ENCODE assay signal across 20 cellular contexts in genomic region chr6:3451498-3451897, GRCh38. TPM values are rescaled to one million over a fixed set of nuclear protein-coding genes. Genes with fewer than 3 reads are reported as not detected.
DNase-seq lines count a peak whose midpoint lies in the region; ATAC-seq, FAIRE-seq and TF ChIP-seq lines count a peak whose summit lies in the region.
"Had no signal": no experiment of that assay in that cellular context is flagged by ENCODE, and none has a peak within 500 bp of the region (broad histone marks: within the 10 kb centered on the region; RNA-seq: fewer than 3 reads in every experiment).

No MANE protein-coding gene starts in this region.

- H3F3A ChIP-seq in GM23248 (ENCODE audit: insufficient read depth): no peaks in the 10 kb centered on the region

- in situ Hi-C loops in GM23248 (cut with MboI): loop anchor here (25.0 kb wide), 1 partner anchor 261 kb away; no protein-coding TSS in a partner anchor

- peak overlapping the region; percentile 13; the same call in 1 of the 2 replicates for H3K27ac ChIP-seq in GM23248
- peak overlapping the region; percentile 18; the same call in 1 of the 2 replicates for H3K27ac ChIP-seq in WERI-Rb-1
- no peak overlapping the region for H3K27ac ChIP-seq in CD4-positive, alpha-beta memory T cell (ENCODE audit: low read depth, low read length)
- H3K27ac ChIP-seq: BLaER1 treated with 17β-estradiol and CSF1 and Interleukin-3, amounts not matched to agents 10 nM and 100 nM had no signal

- no peaks in the 10 kb centered on the region for H3K9me3 Mint-ChIP-seq in neural crest cell
- H3K9me3 Mint-ChIP-seq in CD4-positive, alpha-beta memory T cell: peaks cover 0 to 3% (median 0%) of the 10 kb centered on the region in 8 donors

- DNase-seq in GM23248 (peak; percentile 56), WERI-Rb-1 (no peak), fibroblast of gingiva (ENCODE audit: low read depth) (peak; percentile 25), neural crest cell (ENCODE audit: low read depth, low spot score) (no peak), GM12891 (ENCODE audit: insufficient read length, low spot score) (no peak)
- DNase-seq in CD4-positive, alpha-beta memory T cell: no peak
- DNase-seq: Calu3; CD8-positive, alpha-beta T cell; DMS153; H9; KG1; NCI-H1092 treated with DMSO at 0.1 percent for 48 hours; NCI-H146; NCI-H2029 treated with DMSO at 0.1 percent for 48 hours; NCI-H226; NCI-H510A treated with DMSO at 0.1 percent for 48 hours; NCI-H748 treated with DMSO at 0.1 percent for 48 hours had no signal

- intact Hi-C loops in CD4-positive, alpha-beta memory T cell (cut with micrococcal nuclease): loop anchor here (10.0 kb wide), 1 partner anchor 457 kb away; the partner anchor contains the start of gene NQO2

- H3K9me3 ChIP-seq in GM23248 (ENCODE audit: low read depth) (no peaks in the 10 kb centered on the region), WERI-Rb-1 (ENCODE audit: severe bottlenecking) (no peaks in the 10 kb centered on the region)
- H3K9me3 ChIP-seq in CD4-positive, alpha-beta memory T cell (ENCODE audit: control insufficient read depth in 1 of 2, low read length in 2 of 2): no peaks in the 10 kb centered on the region
- H3K9me3 ChIP-seq: BLaER1 treated with 17β-estradiol and CSF1 and Interleukin-3, amounts not matched to agents 10 nM and 100 nM had no signal

- WGBS in GM23248 (ENCODE audit: low coverage in 1 of 2, low lambda C conversion rate in 2 of 2, missing lambda C conversion rate in 2 of 2), 2 experiments: 35 to 42% methylated on average over 6 of the region's 6 CpGs

- peak overlapping the region; percentile 23 for H3K27ac Mint-ChIP-seq in neural crest cell (ENCODE audit: unreplicated experiment)
- peak overlapping the region in 1 of 7 donors; percentile 23 for H3K27ac Mint-ChIP-seq in CD4-positive, alpha-beta memory T cell
- H3K27ac Mint-ChIP-seq: CD8-positive, alpha-beta T cell had no signal

- H3K4me1 ChIP-seq in GM23248 (ENCODE audit: insufficient read depth): peaks cover 35% of the 10 kb centered on the region
- H3K4me1 ChIP-seq in CD4-positive, alpha-beta memory T cell (ENCODE audit: insufficient read depth, low read length): peaks cover 36% of the 10 kb centered on the region

- peaks cover 4% of the 10 kb centered on the region for H3K36me3 Mint-ChIP-seq in neural crest cell (ENCODE audit: low read depth)
- H3K36me3 Mint-ChIP-seq in CD4-positive, alpha-beta memory T cell: peaks cover 0 to 4% of the 10 kb centered on the region in 2 donors
- H3K36me3 Mint-ChIP-seq: CD8-positive, alpha-beta T cell had no signal

- H3K4me3 ChIP-seq in GM23248 (no peak overlapping the region), WERI-Rb-1 (ENCODE audit: low read depth, low read length) (no peak overlapping the region)
- H3K4me3 ChIP-seq in CD4-positive, alpha-beta memory T cell (ENCODE audit: low read length in 2 of 2): no peak overlapping the region
- H3K4me3 ChIP-seq: BLaER1 treated with 17β-estradiol and CSF1 and Interleukin-3, amounts not matched to agents 10 nM and 100 nM had no signal

- FAIRE-seq in GM12891 (lab: Jason Lieb, UNC): no peak

- no peaks in the 10 kb centered on the region for H4K20me1 ChIP-seq in GM23248 (ENCODE audit: insufficient read depth)

- no peaks in the 10 kb centered on the region for H3K27me3 Mint-ChIP-seq in neural crest cell (ENCODE audit: low read depth)
- peaks cover 0 to 3% of the 10 kb centered on the region in 2 donors for H3K27me3 Mint-ChIP-seq in CD4-positive, alpha-beta memory T cell

- H3K9me2 ChIP-seq in GM23248 (ENCODE audit: insufficient read depth): no peaks in the 10 kb centered on the region

- CTCF ChIA-PET in CD4-positive, alpha-beta memory T cell (lab: Charles Lee; ENCODE audit: partially characterized antibody): no interaction called here

- H3K27me3 ChIP-seq in GM23248 (replicated peaks; ENCODE audit: insufficient read depth) (no peaks in the 10 kb centered on the region), WERI-Rb-1 (ENCODE audit: insufficient read depth, low read depth, severe bottlenecking) (no peaks in the 10 kb centered on the region)
- peaks cover 6% of the 10 kb centered on the region for H3K27me3 ChIP-seq in CD4-positive, alpha-beta memory T cell (ENCODE audit: insufficient read depth, low read length)

- peak overlapping the region; percentile 21 for H3K4me2 ChIP-seq in GM23248 (ENCODE audit: unreplicated experiment)
- H3K4me2 ChIP-seq: BLaER1 treated with 17β-estradiol and CSF1 and Interleukin-3, amounts not matched to agents 10 nM and 100 nM had no signal

- no peak for ATAC-seq in GM19351 (IDR thresholded peaks at IDR 0.05; ENCODE audit: unreplicated experiment)
- no peak for ATAC-seq in activated CD4-positive, CD25-positive, alpha-beta regulatory T cell treated with anti-CD3 and anti-CD28 coated beads, Interleukin-2, amount 50 U/mL, for 24 hours
- ATAC-seq: CD8-positive, alpha-beta T cell had no signal

- POLR2A ChIA-PET in CD4-positive, alpha-beta memory T cell (lab: Charles Lee; ENCODE audit: partially characterized antibody): no interaction called here

- H3K4me3 Mint-ChIP-seq in neural crest cell: no peak overlapping the region
- no peak overlapping the region for H3K4me3 Mint-ChIP-seq in CD4-positive, alpha-beta memory T cell
- H3K4me3 Mint-ChIP-seq: CD8-positive, alpha-beta T cell; H9 had no signal

- no peak for TF ChIP-seq POLR2A in GM12891 (IDR thresholded peaks at IDR 0.05; ENCODE audit: low read depth, low read length)

- H3K79me2 ChIP-seq in GM23248 (ENCODE audit: insufficient read depth): peaks cover 78% of the 10 kb centered on the region

- TF ChIP-seq CTCF in WERI-Rb-1 (IDR thresholded peaks at IDR 0.05; ENCODE audit: low read depth, low read length) (no peak), neural crest cell (conservative IDR thresholded peaks at IDR 0.05) (no peak)

- no peaks in the 10 kb centered on the region for H3K36me3 ChIP-seq in GM23248 (ENCODE audit: low read depth)
- H3K36me3 ChIP-seq in WERI-Rb-1: peaks cover 16% of the 10 kb centered on the region
- no peaks in the 10 kb centered on the region for H3K36me3 ChIP-seq in CD4-positive, alpha-beta memory T cell (ENCODE audit: insufficient read depth, low read length)
- H3K36me3 ChIP-seq: BLaER1 treated with 17β-estradiol and CSF1 and Interleukin-3, amounts not matched to agents 10 nM and 100 nM had no signal

- peak overlapping the region; percentile 9 for H2AFZ ChIP-seq in GM23248

- peak overlapping the region; percentile 0; the same call in 1 of the 2 replicates for H3K9ac ChIP-seq in GM23248
- H3K9ac ChIP-seq: BLaER1 treated with 17β-estradiol and CSF1 and Interleukin-3, amounts not matched to agents 10 nM and 100 nM had no signal

- peaks cover 5% of the 10 kb centered on the region for H3K4me1 Mint-ChIP-seq in neural crest cell
- H3K4me1 Mint-ChIP-seq in CD4-positive, alpha-beta memory T cell: peaks cover 14 to 32% (median 16%) of the 10 kb centered on the region in 4 donors

TF ChIP-seq in GM12891, 5 proteins besides CTCF, POLR2A, EP300 and RAD21:
- no peak for TF ChIP-seq POLR2AphosphoS5 (IDR thresholded peaks at IDR 0.05; ENCODE audit: low read depth, low read length)
- TF ChIP-seq TAF1 (IDR thresholded peaks at IDR 0.05; ENCODE audit: low read depth, low read length): no peak
- no peak for TF ChIP-seq PAX5 (IDR thresholded peaks at IDR 0.05; ENCODE audit: insufficient read depth, low read length, severe bottlenecking)
- TF ChIP-seq SPI1 (IDR thresholded peaks at IDR 0.05; ENCODE audit: low read depth, low read length): no peak
- TF ChIP-seq POU2F2 (IDR thresholded peaks at IDR 0.05; ENCODE audit: low read depth, low read length): no peak

RNA-seq across cellular contexts. Expression of gene SLC22A23, which starts 5.4 kb away (rescaled TPM):
- total RNA-seq in GM23248 (2014; rRNA removed; shearing (Covaris generic)): 7.3 and 9.5 TPM in 2 replicates
- polyA plus RNA-seq in GM23248 (2016; fragmentation: Nextera tagmentation; extraction: Ambion mirVana): 2.4 TPM in 2 replicates
- total RNA-seq in neural crest cell: 12.5 and 14.6 TPM in 2 replicates
- 2.4 TPM for polyA plus RNA-seq in GM12891 (2012; ENCODE audit: low read depth, missing spikeins)
- 10 to 100 TPM in 1 of 2 experiments, 1 to 10 TPM in 1; 7.9 to 12.5 TPM for total RNA-seq in CD4-positive, alpha-beta memory T cell
- 1 to 10 TPM in 1 of 2 donors, under 1 TPM in 1; 0.32 to 3.4 TPM for polyA plus RNA-seq in CD4-positive, alpha-beta memory T cell

Comparison
In these comparisons a context has a peak if more than half of its experiments do, and no peak if none do; other contexts are left out.
1. DNase-seq: peak in GM23248 (single experiment) and fibroblast of gingiva (single experiment); none in WERI-Rb-1 (single experiment), neural crest cell (single experiment), GM12891 (single experiment) and CD4-positive, alpha-beta memory T cell (0 of 5).